15 cellular contexts compared by ENCODE assay signal in genomic region chr16:81636298-81636960, GRCh38.
DNase-seq lines count a peak whose midpoint lies in the region; ATAC-seq and TF ChIP-seq lines count a peak whose summit lies in the region.
"Had no signal": no experiment of that assay in that cellular context is flagged by ENCODE, and none has a peak within 500 bp of the region (broad histone marks: within the 10 kb centered on the region; RNA-seq: fewer than 3 reads in every experiment).

No MANE protein-coding gene starts in this region.

- H3K4me3 ChIP-seq in A673 (ENCODE audit: low read depth, low read length, poor library complexity, severe bottlenecking), result no peak overlapping the region
- H3K4me3 ChIP-seq in endodermal cell (ENCODE audit: low read length), result no peak overlapping the region
- H3K4me3 ChIP-seq in testis, result no peak overlapping the region
- H3K4me3 ChIP-seq: mucosa of descending colon had no signal

- TF ChIP-seq CTCF in A673 (conservative IDR thresholded peaks at IDR 0.05; ENCODE audit: low read depth, low read length) (no peak), endodermal cell (conservative IDR thresholded peaks at IDR 0.05) (no peak), testis (IDR thresholded peaks at IDR 0.05) (no peak)

- POLR2A ChIA-PET in A673 (lab: Charles Lee; ENCODE audit: low non-redundant PET), result no interaction called here

- no peak overlapping the region for H3K9ac ChIP-seq in endodermal cell (ENCODE audit: extremely low read depth, low read length, poor library complexity, severe bottlenecking)

- peaks cover 56% of the 10 kb centered on the region for H3K4me1 Mint-ChIP-seq in endodermal cell

- peak overlapping the region; percentile 74 for H3K27ac Mint-ChIP-seq in endodermal cell
- H3K27ac Mint-ChIP-seq: activated naive CD4-positive, alpha-beta T cell treated with anti-CD3 and anti-CD28 coated beads, Interleukin-2, amount 10 ng/mL, durations not matched to agents 7 days and 5 days; B cell; IgD-negative memory B cell had no signal

- H3K9me3 ChIP-seq in A673 (ENCODE audit: low read depth, low read length, poor library complexity, severe bottlenecking) (no peaks in the 10 kb centered on the region), endodermal cell (ENCODE audit: control insufficient read depth, low read length) (no peaks in the 10 kb centered on the region), testis (no peaks in the 10 kb centered on the region)
- H3K9me3 ChIP-seq: mucosa of descending colon had no signal

- H3K27me3 Mint-ChIP-seq in endodermal cell (ENCODE audit: insufficient read depth), result no peaks in the 10 kb centered on the region
- H3K27me3 Mint-ChIP-seq: activated naive CD4-positive, alpha-beta T cell treated with anti-CD3 and anti-CD28 coated beads, Interleukin-2, amount 10 ng/mL, durations not matched to agents 7 days and 5 days; B cell; effector memory CD8-positive, alpha-beta T cell; IgD-negative memory B cell had no signal

- H3K4me1 ChIP-seq in A673 (ENCODE audit: insufficient read depth, low read length, poor library complexity, severe bottlenecking) (peaks cover 8% of the 10 kb centered on the region), endodermal cell (ENCODE audit: control insufficient read depth, insufficient read depth, low read length) (peaks cover 27% of the 10 kb centered on the region), testis (peaks cover 11% of the 10 kb centered on the region)

- H3K4me3 Mint-ChIP-seq in endodermal cell, result no peak overlapping the region
- H3K4me3 Mint-ChIP-seq: activated naive CD4-positive, alpha-beta T cell treated with anti-CD3 and anti-CD28 coated beads, Interleukin-2, amount 10 ng/mL, durations not matched to agents 7 days and 5 days; B cell; effector memory CD8-positive, alpha-beta T cell had no signal

- CTCF ChIA-PET in A673 (lab: Charles Lee), result no interaction called here

- DNase-seq in A673 (ENCODE audit: low spot score), result peak; percentile 32
- peak; percentile 43 for DNase-seq in GF-D8 (lab: John Stamatoyannopoulos, UW)
- DNase-seq in NOMO-1 treated with DMSO at 0.1 percent for 48 hours (lab: John Stamatoyannopoulos, UW; ENCODE audit: unreplicated experiment), result peak; percentile 35
- DNase-seq in endodermal cell, result no peak
- no peak for DNase-seq in iPS-NIHi11 (ENCODE audit: low spot score)
- no peak for DNase-seq in GDM1 (lab: John Stamatoyannopoulos, UW)
- no peak for DNase-seq in testis
- DNase-seq: activated naive CD4-positive, alpha-beta T cell treated with anti-CD3 and anti-CD28 coated beads, Interleukin-2, amount 10 ng/mL, durations not matched to agents 7 days and 5 days; effector memory CD8-positive, alpha-beta T cell; EL; mucosa of descending colon; stimulated activated CD4-positive, alpha-beta T cell treated with anti-CD3 and anti-CD28 coated beads, Interleukin-2, amount 100 ng/mL, for 24 hours had no signal

- H3K9me3 Mint-ChIP-seq in endodermal cell, result no peaks in the 10 kb centered on the region
- H3K9me3 Mint-ChIP-seq: activated naive CD4-positive, alpha-beta T cell treated with anti-CD3 and anti-CD28 coated beads, Interleukin-2, amount 10 ng/mL, durations not matched to agents 7 days and 5 days; effector memory CD8-positive, alpha-beta T cell; IgD-negative memory B cell had no signal

- ATAC-seq in GM21737 (IDR thresholded peaks at IDR 0.05; ENCODE audit: unreplicated experiment), result no peak
- ATAC-seq: effector memory CD8-positive, alpha-beta T cell; mucosa of descending colon had no signal

- no peak overlapping the region for H3K27ac ChIP-seq in A673 (ENCODE audit: low read depth, low read length, poor library complexity, severe bottlenecking)
- H3K27ac ChIP-seq in endodermal cell (ENCODE audit: low read depth, low read length), result no peak overlapping the region
- H3K27ac ChIP-seq in testis, result no peak overlapping the region

- no TSS peak for BruUV-seq in A673 (replicated peaks; lab: Mats Ljungman, UMichigan)

- H3K36me3 ChIP-seq in A673 (ENCODE audit: insufficient read depth, low read length, poor library complexity, severe bottlenecking), result no peaks in the 10 kb centered on the region
- no peaks in the 10 kb centered on the region for H3K36me3 ChIP-seq in endodermal cell (ENCODE audit: control insufficient read depth, insufficient read depth, low read length)
- H3K36me3 ChIP-seq in testis (ENCODE audit: low read depth, missing control alignments), result no peaks in the 10 kb centered on the region

- intact Hi-C loops in A673 (cut with micrococcal nuclease; ENCODE audit: unreplicated experiment) (no loop called here), testis (cut with DNase I; ENCODE audit: low total_unique reads) (no loop called here)

- TF ChIP-seq POLR2A in testis (IDR thresholded peaks at IDR 0.05), result no peak

- H3K27me3 ChIP-seq in A673 (replicated peaks; ENCODE audit: insufficient read depth, low read depth, low read length, poor library complexity) (no peaks in the 10 kb centered on the region), endodermal cell (ENCODE audit: control insufficient read depth, insufficient read depth, low read length, poor library complexity, severe bottlenecking) (no peaks in the 10 kb centered on the region), testis (no peaks in the 10 kb centered on the region)

- H3K36me3 Mint-ChIP-seq in endodermal cell (ENCODE audit: low read depth), result peaks cover under 1% of the 10 kb centered on the region
- H3K36me3 Mint-ChIP-seq: activated naive CD4-positive, alpha-beta T cell treated with anti-CD3 and anti-CD28 coated beads, Interleukin-2, amount 10 ng/mL, durations not matched to agents 7 days and 5 days had no signal

- 88 to 95% methylated on average over 10 to 15 of the region's 16 CpGs for WGBS in endodermal cell (ENCODE audit: insufficient coverage in 1 of 2, insufficient read length in 1 of 2), 2 experiments
- WGBS in testis, 2 donors, result 65 to 66% methylated on average over 14 to 16 of the region's 16 CpGs

Comparison
In these comparisons a context has a peak if more than half of its experiments do, and no peak if none do; other contexts are left out.
1. DNase-seq: peak in A673 (single experiment), GF-D8 (single experiment) and NOMO-1 treated with DMSO at 0.1 percent for 48 hours (single experiment); none in endodermal cell (single experiment), iPS-NIHi11 (single experiment), GDM1 (single experiment) and testis (single experiment).